ENCODE assay signal across 17 cellular contexts in the genomic region with DNA sequence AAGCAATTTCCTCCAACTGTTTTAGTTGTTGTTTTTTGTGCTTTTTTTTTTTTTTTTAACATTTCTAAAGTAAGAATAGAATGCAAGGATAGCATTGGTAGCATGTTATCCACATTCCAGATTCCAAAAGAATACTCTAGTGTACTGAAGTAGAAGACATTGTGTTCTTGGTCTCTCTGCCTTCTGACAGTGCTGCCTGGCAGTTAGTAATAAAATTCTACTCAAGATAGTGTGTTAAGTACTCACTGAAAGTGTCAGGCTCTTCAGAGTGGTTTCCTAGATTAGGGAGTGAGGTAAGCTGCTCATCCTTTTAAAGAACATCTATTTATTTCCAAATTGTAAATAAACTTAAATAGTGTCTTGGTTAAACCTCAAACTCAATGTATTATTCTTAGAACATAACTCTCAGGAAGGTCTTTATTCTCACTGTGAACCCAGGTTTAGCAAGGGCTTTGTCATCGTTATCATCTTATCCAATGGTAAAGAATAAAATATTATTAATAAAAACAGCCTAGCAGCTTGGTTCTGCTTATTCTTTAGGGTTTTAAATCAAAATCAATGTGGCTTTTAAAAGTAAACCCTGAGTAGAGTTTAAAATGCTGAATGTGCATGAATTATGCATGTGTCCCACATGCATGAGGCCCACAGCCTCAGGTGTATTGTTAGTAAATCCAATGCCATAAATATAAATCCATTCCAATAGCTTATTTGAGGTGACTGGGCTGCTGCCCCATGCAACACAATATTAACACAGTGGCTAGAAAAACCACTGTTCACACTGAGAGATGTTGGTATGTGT.
"Had no signal": no experiment of that assay in that cellular context is flagged by ENCODE, and none has a peak within 500 bp of the region (broad histone marks: within the 10 kb centered on the region; RNA-seq: fewer than 3 reads in every experiment).

No MANE protein-coding gene starts in this region.

- H3K9me3 ChIP-seq: lower lobe of right lung, pancreas, sigmoid colon had no signal

- H3K36me3 ChIP-seq: lower lobe of right lung, pancreas, sigmoid colon had no signal

- H3K4me3 ChIP-seq: coronary artery, lower lobe of right lung, pancreas, sigmoid colon had no signal

- H3K27me3 ChIP-seq: pancreas, sigmoid colon had no signal

- H3K27ac ChIP-seq: coronary artery, lower lobe of right lung, pancreas, sigmoid colon had no signal

- H3K4me1 ChIP-seq: lower lobe of right lung, pancreas, sigmoid colon had no signal

- DNase-seq: effector CD4-positive, alpha-beta T cell; endodermal cell; foreskin melanocyte; head of caudate nucleus; hippocampal formation; kidney glomerular epithelial cell; lower lobe of right lung; occipital lobe; pancreas; sigmoid colon; small intestine; stimulated activated CD4-positive, alpha-beta T cell treated with anti-CD3 and anti-CD28 coated beads, Interleukin-12 subunit alpha, Interleukin-12 subunit beta, amount 100 ng/mL, for 4 hours; stimulated activated naive CD4-positive, alpha-beta T cell; trophoblast cell had no signal

- ATAC-seq: left lobe of liver; lower lobe of right lung; natural killer cell treated with Interleukin-12 subunit alpha and Interleukin-12 subunit beta and Interleukin-15 and Interleukin-18, amount 100 ng/mL, for 72 hours; pancreas had no signal
